In the genomic region with DNA sequence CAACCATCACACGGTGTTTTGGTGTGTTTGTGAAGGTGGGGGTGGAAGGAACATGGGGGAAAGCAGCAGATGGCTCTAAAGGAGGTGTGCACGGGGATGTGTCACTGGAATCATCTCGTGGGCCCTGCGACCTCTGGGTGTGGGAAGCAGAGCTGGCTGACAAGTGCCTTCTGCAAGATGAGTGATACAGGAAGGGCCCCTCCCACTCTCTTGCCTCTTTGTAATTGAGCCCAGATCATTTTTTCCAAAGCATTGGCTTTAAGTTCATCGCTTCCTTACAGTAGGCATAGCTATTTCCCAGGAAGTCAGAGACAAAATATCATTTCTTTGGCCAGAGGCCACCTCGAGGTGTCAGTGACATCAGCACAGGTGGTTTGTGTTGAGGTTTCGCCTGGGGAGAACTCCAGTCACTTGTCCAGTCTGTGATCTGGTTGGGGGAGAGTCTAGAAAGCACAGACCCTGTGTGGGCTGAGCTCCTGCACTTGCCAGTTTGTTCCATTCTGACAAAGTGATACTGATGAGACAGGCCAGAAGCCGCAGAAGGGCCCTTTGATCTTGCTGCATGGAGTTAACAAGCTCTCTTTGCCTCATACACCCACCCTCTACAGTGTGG, we compare ENCODE assay signal across 1 cellular context.
TF ChIP-seq lines count a peak whose summit lies in the region.

No MANE protein-coding gene starts in this region.

TF ChIP-seq in endothelial cell of umbilical vein, 7 proteins besides CTCF, POLR2A, EP300 and RAD21:
- TF ChIP-seq FOS (IDR thresholded peaks at IDR 0.05; ENCODE audit: borderline replicate concordance, insufficient read depth, low read length) (peak; percentile 53), JUN (IDR thresholded peaks at IDR 0.05; ENCODE audit: borderline replicate concordance, insufficient read depth, insufficient read length, low read depth) (no peak), POLR2AphosphoS5 (IDR thresholded peaks at IDR 0.05; ENCODE audit: insufficient read depth, low read depth, low read length) (peak; percentile 32)
- TF ChIP-seq, protein P1, sequence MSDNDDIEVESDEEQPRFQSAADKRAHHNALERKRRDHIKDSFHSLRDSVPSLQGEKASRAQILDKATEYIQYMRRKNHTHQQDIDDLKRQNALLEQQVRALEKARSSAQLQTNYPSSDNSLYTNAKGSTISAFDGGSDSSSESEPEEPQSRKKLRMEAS (IDR thresholded peaks at IDR 0.05; ENCODE audit: insufficient read depth, insufficient read length) = no peak
